12 cellular contexts compared by ENCODE assay signal in genomic region chr2:31140151-31140550, GRCh38. TPM values are rescaled to one million over a fixed set of nuclear protein-coding genes. Genes with fewer than 3 reads are reported as not detected.
"Had no signal": no experiment of that assay in that cellular context is flagged by ENCODE, and none has a peak within 500 bp of the region (broad histone marks: within the 10 kb centered on the region; RNA-seq: fewer than 3 reads in every experiment).

No MANE protein-coding gene starts in this region.

- H3K4me3 ChIP-seq: psoas muscle, suprapubic skin had no signal

- H3K27ac ChIP-seq: psoas muscle, suprapubic skin had no signal

- DNase-seq: activated CD4-positive, alpha-beta T cell treated with anti-CD3 and anti-CD28 coated beads, Interleukin-2, amount 50 U/mL, for 1 hour; activated naive CD8-positive, alpha-beta T cell treated with anti-CD3 and anti-CD28 coated beads for 36 hours; central memory CD4-positive, alpha-beta T cell; cortex of kidney; effector CD8-positive, alpha-beta T cell; head of caudate nucleus; immature natural killer cell; mesendoderm; psoas muscle; stimulated activated naive CD8-positive, alpha-beta T cell treated with anti-CD3 and anti-CD28 coated beads, Interleukin-15, Interleukin-2, amounts not matched to agents 100 U/mL and 50 U/mL, for 24 hours had no signal

- ATAC-seq: psoas muscle; sciatic nerve; stimulated activated naive CD8-positive, alpha-beta T cell treated with anti-CD3 and anti-CD28 coated beads, Interleukin-15, Interleukin-2, amounts not matched to agents 100 U/mL and 50 U/mL, for 24 hours had no signal

- H3K9me3 ChIP-seq: psoas muscle, suprapubic skin had no signal

- H3K36me3 ChIP-seq: suprapubic skin had no signal

RNA-seq across cellular contexts. Expression of gene GALNT14, which starts 1.9 kb away (rescaled TPM):
- polyA plus RNA-seq: immature natural killer cell had no signal
